In the genomic region with DNA sequence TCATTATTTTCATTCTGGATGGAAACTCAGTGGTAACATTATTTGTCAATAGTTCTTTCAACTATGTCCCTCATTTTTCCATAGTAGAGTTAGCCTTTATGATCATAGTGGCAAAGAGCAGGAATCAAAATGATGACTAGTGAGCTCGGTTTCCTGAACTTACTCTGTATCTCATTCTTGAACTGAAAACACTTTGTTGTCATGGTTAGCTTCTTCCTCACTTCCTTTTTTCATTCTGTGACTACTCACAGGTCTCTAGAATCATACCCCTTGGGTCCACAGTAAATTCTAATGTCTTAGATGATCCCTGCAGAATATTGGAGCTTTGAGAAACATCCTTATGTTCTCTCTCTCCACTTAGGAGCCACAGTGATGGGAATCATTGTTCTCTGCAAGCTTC, we compare ENCODE assay signal across 13 cellular contexts. TPM values are rescaled to one million over a fixed set of nuclear protein-coding genes. Genes with fewer than 3 reads are reported as not detected.
A peak's percentile ranks its signal among the peaks of the same experiment; 100 is the strongest.
DNase-seq lines count a peak whose midpoint lies in the region; ATAC-seq lines count a peak whose summit lies in the region.
"Had no signal": no experiment of that assay in that cellular context is flagged by ENCODE, and none has a peak within 500 bp of the region (broad histone marks: within the 10 kb centered on the region; RNA-seq: fewer than 3 reads in every experiment).

No MANE protein-coding gene starts in this region.

- H3K4me1 Mint-ChIP-seq in activated T-helper 1 cell treated with anti-CD3 and anti-CD28 coated beads, Interleukin-12 subunit alpha, Interleukin-12 subunit beta, Interleukin-2, Interleukin-4 antibody, amounts not matched to agents 30 ng/mL and 10 ng/mL and 1 ng/mL, durations not matched to agents 14 hours and 24 hours and 36 hours (ENCODE audit: low read depth), result peaks cover 14% of the 10 kb centered on the region
- H3K4me1 Mint-ChIP-seq: mesothelial cell of epicardium had no signal

- peak overlapping the region in 1 of 11 experiments; percentile 51; a peak in 2 of 22 replicates for H3K9ac ChIP-seq in BLaER1 treated with 17β-estradiol and CSF1 and Interleukin-3, amounts not matched to agents 10 nM and 100 nM

- peaks cover 27% of the 10 kb centered on the region for H3K27me3 Mint-ChIP-seq in activated T-helper 1 cell treated with anti-CD3 and anti-CD28 coated beads, Interleukin-12 subunit alpha, Interleukin-12 subunit beta, Interleukin-2, Interleukin-4 antibody, amounts not matched to agents 30 ng/mL and 10 ng/mL and 1 ng/mL, durations not matched to agents 14 hours and 24 hours and 36 hours (ENCODE audit: insufficient read depth)

- no peak overlapping the region for H3K27ac Mint-ChIP-seq in activated T-helper 1 cell treated with anti-CD3 and anti-CD28 coated beads, Interleukin-12 subunit alpha, Interleukin-12 subunit beta, Interleukin-2, Interleukin-4 antibody, amounts not matched to agents 30 ng/mL and 10 ng/mL and 1 ng/mL, durations not matched to agents 14 hours and 24 hours and 36 hours
- H3K27ac Mint-ChIP-seq: mesothelial cell of epicardium had no signal

- peak overlapping the region; percentile 10 to 77 (median 43); a peak in 21 of 22 replicates for H3K4me2 ChIP-seq in BLaER1 treated with 17β-estradiol and CSF1 and Interleukin-3, amounts not matched to agents 10 nM and 100 nM
- H3K4me2 ChIP-seq: PC-9 had no signal

- DNase-seq in SIG-M5 (lab: John Stamatoyannopoulos, UW) (peak; percentile 2), NCI-H748 (lab: John Stamatoyannopoulos, UW; ENCODE audit: unreplicated experiment) (no peak), HT-29 (ENCODE audit: low spot score) (no peak)
- no peak for DNase-seq in activated T-helper 1 cell treated with anti-CD3 and anti-CD28 coated beads, Interleukin-12 subunit alpha, Interleukin-12 subunit beta, Interleukin-2, Interleukin-4 antibody, amounts not matched to agents 30 ng/mL and 10 ng/mL and 1 ng/mL, durations not matched to agents 14 hours and 24 hours and 36 hours (ENCODE audit: low spot score)
- DNase-seq: NCI-H1930, PC-9 had no signal

- H3K4me3 ChIP-seq in BLaER1 treated with 17β-estradiol and CSF1 and Interleukin-3, amounts not matched to agents 10 nM and 100 nM, result no peak overlapping the region
- H3K4me3 ChIP-seq: PC-9 had no signal

- peak; percentile 81 for ATAC-seq in GM18858 (IDR thresholded peaks at IDR 0.05; ENCODE audit: unreplicated experiment)
- peak; percentile 59 for ATAC-seq in HG03108 (IDR thresholded peaks at IDR 0.05; ENCODE audit: unreplicated experiment)
- ATAC-seq in GM21717 (IDR thresholded peaks at IDR 0.05; ENCODE audit: unreplicated experiment), result no peak

- intact Hi-C loops in activated T-helper 1 cell treated with anti-CD3 and anti-CD28 coated beads, Interleukin-12 subunit alpha, Interleukin-12 subunit beta, Interleukin-2, Interleukin-4 antibody, amounts not matched to agents 30 ng/mL and 10 ng/mL and 1 ng/mL, durations not matched to agents 14 hours and 24 hours and 36 hours (cut with micrococcal nuclease), result loop anchor here (2.0 to 5.0 kb wide), 2 partner anchors 50 to 321 kb away; a partner anchor contains a TSS

- no peaks in the 10 kb centered on the region for H4K20me1 ChIP-seq in BLaER1 treated with 17β-estradiol and CSF1 and Interleukin-3, amounts not matched to agents 10 nM and 100 nM

- peak overlapping the region in 6 of 11 experiments; percentile 1 to 85 (median 52); a peak in 7 of 22 replicates for H3K27ac ChIP-seq in BLaER1 treated with 17β-estradiol and CSF1 and Interleukin-3, amounts not matched to agents 10 nM and 100 nM
- H3K27ac ChIP-seq: PC-9 had no signal

- no peak overlapping the region for H3K4me3 Mint-ChIP-seq in activated T-helper 1 cell treated with anti-CD3 and anti-CD28 coated beads, Interleukin-12 subunit alpha, Interleukin-12 subunit beta, Interleukin-2, Interleukin-4 antibody, amounts not matched to agents 30 ng/mL and 10 ng/mL and 1 ng/mL, durations not matched to agents 14 hours and 24 hours and 36 hours
- H3K4me3 Mint-ChIP-seq: mesothelial cell of epicardium had no signal

- H3K9me3 ChIP-seq in BLaER1 treated with 17β-estradiol and CSF1 and Interleukin-3, amounts not matched to agents 10 nM and 100 nM (replicated peaks in 1 of 11), result peaks cover 9 to 18% (median 11%) of the 10 kb centered on the region in 11 experiments; a peak in 19 of 22 replicates

- H3K27me3 ChIP-seq in BLaER1 treated with 17β-estradiol and CSF1 and Interleukin-3, amounts not matched to agents 10 nM and 100 nM, result no peaks in the 10 kb centered on the region

- H3K9me3 Mint-ChIP-seq in activated T-helper 1 cell treated with anti-CD3 and anti-CD28 coated beads, Interleukin-12 subunit alpha, Interleukin-12 subunit beta, Interleukin-2, Interleukin-4 antibody, amounts not matched to agents 30 ng/mL and 10 ng/mL and 1 ng/mL, durations not matched to agents 14 hours and 24 hours and 36 hours, result peaks cover 4% of the 10 kb centered on the region

- H3K4me1 ChIP-seq in BLaER1 treated with 17β-estradiol and CSF1 and Interleukin-3, amounts not matched to agents 10 nM and 100 nM, result peaks cover 14 to 42% (median 31%) of the 10 kb centered on the region in 10 experiments

- H3K36me3 Mint-ChIP-seq in activated T-helper 1 cell treated with anti-CD3 and anti-CD28 coated beads, Interleukin-12 subunit alpha, Interleukin-12 subunit beta, Interleukin-2, Interleukin-4 antibody, amounts not matched to agents 30 ng/mL and 10 ng/mL and 1 ng/mL, durations not matched to agents 14 hours and 24 hours and 36 hours (ENCODE audit: low read depth), result peaks cover 3% of the 10 kb centered on the region
- H3K36me3 Mint-ChIP-seq: mesothelial cell of epicardium had no signal

- no peaks in the 10 kb centered on the region for H3K36me3 ChIP-seq in BLaER1 treated with 17β-estradiol and CSF1 and Interleukin-3, amounts not matched to agents 10 nM and 100 nM

RNA-seq across cellular contexts. Expression of a gene that starts 29.4 kb away (rescaled TPM):
- 3.8 and 4.4 TPM in 2 replicates for total RNA-seq in activated T-helper 1 cell treated with anti-CD3 and anti-CD28 coated beads, Interleukin-12 subunit alpha, Interleukin-12 subunit beta, Interleukin-2, Interleukin-4 antibody, amounts not matched to agents 30 ng/mL and 10 ng/mL and 1 ng/mL, durations not matched to agents 14 hours and 24 hours and 36 hours
- total RNA-seq in HT-29 (2014; rRNA removed; shearing (Covaris generic)), result not detected in 2 replicates

RNA-seq across cellular contexts. Expression of a gene that starts 49.4 kb away (rescaled TPM):
- not detected in 2 replicates for total RNA-seq in activated T-helper 1 cell treated with anti-CD3 and anti-CD28 coated beads, Interleukin-12 subunit alpha, Interleukin-12 subunit beta, Interleukin-2, Interleukin-4 antibody, amounts not matched to agents 30 ng/mL and 10 ng/mL and 1 ng/mL, durations not matched to agents 14 hours and 24 hours and 36 hours
- total RNA-seq in HT-29 (2014; rRNA removed; shearing (Covaris generic)), result not detected in 2 replicates
- total RNA-seq: activated CD8-positive, alpha-beta memory T cell treated with anti-CD3 and anti-CD28 coated beads for 36 hours; H1; mesothelial cell of epicardium; PC-9 had no signal
